ENCODE assay signal across 12 cellular contexts in genomic region chr9:121336705-121337104, GRCh38. TPM values are rescaled to one million over a fixed set of nuclear protein-coding genes. Genes with fewer than 3 reads are reported as not detected.
DNase-seq lines count a peak whose midpoint lies in the region; ATAC-seq and TF ChIP-seq lines count a peak whose summit lies in the region.
"Had no signal": no experiment of that assay in that cellular context is flagged by ENCODE, and none has a peak within 500 bp of the region (broad histone marks: within the 10 kb centered on the region; RNA-seq: fewer than 3 reads in every experiment).

No MANE protein-coding gene starts in this region.

- H3K4me3 ChIP-seq in WERI-Rb-1 (ENCODE audit: low read depth, low read length) (no peak overlapping the region), smooth muscle cell (no peak overlapping the region)
- H3K4me3 ChIP-seq: K562 had no signal

- WGBS in smooth muscle cell (ENCODE audit: low lambda C conversion rate), result 33% methylated on average over 3 of the region's 3 CpGs

- H3K4me1 ChIP-seq in smooth muscle cell (ENCODE audit: low read depth), result peaks cover 4% of the 10 kb centered on the region

- H3K36me3 ChIP-seq in WERI-Rb-1 (no peaks in the 10 kb centered on the region), smooth muscle cell (ENCODE audit: low read depth) (peaks cover 9% of the 10 kb centered on the region)

- H3K9me3 ChIP-seq in WERI-Rb-1 (ENCODE audit: severe bottlenecking) (no peaks in the 10 kb centered on the region), smooth muscle cell (replicated peaks; ENCODE audit: low read depth) (no peaks in the 10 kb centered on the region)

- no peak overlapping the region for H3K4me3 Mint-ChIP-seq in mesothelial cell of epicardium

- peaks cover 11% of the 10 kb centered on the region for H3K4me1 Mint-ChIP-seq in mesothelial cell of epicardium

- H3F3A ChIP-seq in smooth muscle cell (ENCODE audit: low read depth), result peaks cover 62% of the 10 kb centered on the region

- H3K27ac Mint-ChIP-seq in mesothelial cell of epicardium, result peak overlapping the region; percentile 35

- TF ChIP-seq CTCF in WERI-Rb-1 (IDR thresholded peaks at IDR 0.05; ENCODE audit: low read depth, low read length) (no peak), mesothelial cell of epicardium (IDR thresholded peaks at IDR 0.05; ENCODE audit: unreplicated experiment) (no peak), smooth muscle cell (IDR thresholded peaks at IDR 0.05; ENCODE audit: borderline replicate concordance, insufficient read depth, poor library complexity, severe bottlenecking) (no peak)

- no peaks in the 10 kb centered on the region for H3K9me3 Mint-ChIP-seq in mesothelial cell of epicardium

- H3K27me3 Mint-ChIP-seq in mesothelial cell of epicardium (ENCODE audit: low read depth), result no peaks in the 10 kb centered on the region

- H3K27me3 ChIP-seq in WERI-Rb-1 (ENCODE audit: insufficient read depth, low read depth, severe bottlenecking) (no peaks in the 10 kb centered on the region), smooth muscle cell (ENCODE audit: low read depth) (no peaks in the 10 kb centered on the region)

- peaks cover 4% of the 10 kb centered on the region for H4K20me1 ChIP-seq in smooth muscle cell (ENCODE audit: low read depth)

- DNase-seq in NCI-H82 (lab: John Stamatoyannopoulos, UW) (peak; percentile 79), WERI-Rb-1 (peak; percentile 64), mesothelial cell of epicardium (ENCODE audit: low spot score in 2 of 2, unreplicated experiment in 2 of 2) (no peak), smooth muscle cell (lab: John Stamatoyannopoulos, UW; ENCODE audit: unreplicated experiment) (no peak), NCI-H146 (lab: John Stamatoyannopoulos, UW) (no peak), NCI-H748 (lab: John Stamatoyannopoulos, UW; ENCODE audit: unreplicated experiment) (no peak)
- DNase-seq: DMS 273 treated with DMSO at 0.1 percent for 48 hours, NCI-H1048, NCI-H1694, NCI-H69 had no signal

- no peak overlapping the region for H3K9ac ChIP-seq in smooth muscle cell (ENCODE audit: low read depth)

- no peak overlapping the region for H2AFZ ChIP-seq in smooth muscle cell (ENCODE audit: low read depth)

- no peak for ATAC-seq in HG02763 (IDR thresholded peaks at IDR 0.05; ENCODE audit: unreplicated experiment)
- ATAC-seq: K562 had no signal

- H3K36me3 Mint-ChIP-seq in mesothelial cell of epicardium, result peaks cover 24% of the 10 kb centered on the region

- H3K4me2 ChIP-seq in smooth muscle cell, result peak overlapping the region; percentile 13

- no peak overlapping the region for H3K27ac ChIP-seq in WERI-Rb-1
- peak overlapping the region; percentile 77 for H3K27ac ChIP-seq in smooth muscle cell (ENCODE audit: low read depth)

- H3K79me2 ChIP-seq in smooth muscle cell (ENCODE audit: low read depth), result no peaks in the 10 kb centered on the region

RNA-seq across cellular contexts. Expression of gene STOM, which starts 33.3 kb away (rescaled TPM):
- total RNA-seq in mesothelial cell of epicardium (48.4 to 53.9 TPM (median 53.2 TPM) in 3 replicates), smooth muscle cell (171 and 187 TPM in 2 replicates)
- polyA plus RNA-seq in smooth muscle cell, result 105 and 136 TPM in 2 replicates

Comparison
In these comparisons a context has a peak if more than half of its experiments do, and no peak if none do; other contexts are left out.
1. DNase-seq: peak in NCI-H82 (single experiment) and WERI-Rb-1 (single experiment); none in mesothelial cell of epicardium (0 of 2), smooth muscle cell (single experiment), NCI-H146 (single experiment) and NCI-H748 (single experiment).